1 cellular context compared by ENCODE assay signal in genomic region chr19:489418-490196, GRCh38.
TF ChIP-seq lines count a peak whose summit lies in the region.

No MANE protein-coding gene starts in this region.

TF ChIP-seq in HepG2, 621 proteins besides CTCF, POLR2A, EP300 and RAD21 (continued from another document and continues in another):
- TF ChIP-seq ZNF292 (CRISPR knock-in tag; IDR thresholded peaks at IDR 0.05; ENCODE audit: borderline replicate concordance, low read depth) = peak; percentile 38; the same call in 1 of the 2 replicates
- TF ChIP-seq ZNF430 (CRISPR knock-in tag; IDR thresholded peaks at IDR 0.05) = 0 out of 2 replicates have a peak, but pooled peaks have one; percentile 23
- 0 out of 2 replicates have a peak, but pooled peaks have one; percentile 14 for TF ChIP-seq ADNP (CRISPR knock-in tag; IDR thresholded peaks at IDR 0.05)
- TF ChIP-seq ZNF547 (CRISPR knock-in tag; IDR thresholded peaks at IDR 0.05) = 0 out of 2 replicates have a peak, but pooled peaks have one; percentile 9
- TF ChIP-seq ZBTB7B (CRISPR knock-in tag; IDR thresholded peaks at IDR 0.05) = 0 out of 2 replicates have a peak, but pooled peaks have one; percentile 19
- 0 out of 2 replicates have a peak, but pooled peaks have one; percentile 27 for TF ChIP-seq NFE2L1 (CRISPR knock-in tag; IDR thresholded peaks at IDR 0.05; ENCODE audit: borderline replicate concordance)
- peak; percentile 29; the same call in 1 of the 2 replicates for TF ChIP-seq KDM5B (CRISPR knock-in tag; IDR thresholded peaks at IDR 0.05; ENCODE audit: borderline replicate concordance)
- TF ChIP-seq AGO2 (optimal IDR thresholded peaks at IDR 0.05; ENCODE audit: low read depth, low read length) = peak; percentile 55
- TF ChIP-seq FOXC1 (CRISPR knock-in tag; IDR thresholded peaks at IDR 0.05; ENCODE audit: borderline replicate concordance) = 0 out of 2 replicates have a peak, but pooled peaks have one; percentile 25
- TF ChIP-seq, protein P1, sequence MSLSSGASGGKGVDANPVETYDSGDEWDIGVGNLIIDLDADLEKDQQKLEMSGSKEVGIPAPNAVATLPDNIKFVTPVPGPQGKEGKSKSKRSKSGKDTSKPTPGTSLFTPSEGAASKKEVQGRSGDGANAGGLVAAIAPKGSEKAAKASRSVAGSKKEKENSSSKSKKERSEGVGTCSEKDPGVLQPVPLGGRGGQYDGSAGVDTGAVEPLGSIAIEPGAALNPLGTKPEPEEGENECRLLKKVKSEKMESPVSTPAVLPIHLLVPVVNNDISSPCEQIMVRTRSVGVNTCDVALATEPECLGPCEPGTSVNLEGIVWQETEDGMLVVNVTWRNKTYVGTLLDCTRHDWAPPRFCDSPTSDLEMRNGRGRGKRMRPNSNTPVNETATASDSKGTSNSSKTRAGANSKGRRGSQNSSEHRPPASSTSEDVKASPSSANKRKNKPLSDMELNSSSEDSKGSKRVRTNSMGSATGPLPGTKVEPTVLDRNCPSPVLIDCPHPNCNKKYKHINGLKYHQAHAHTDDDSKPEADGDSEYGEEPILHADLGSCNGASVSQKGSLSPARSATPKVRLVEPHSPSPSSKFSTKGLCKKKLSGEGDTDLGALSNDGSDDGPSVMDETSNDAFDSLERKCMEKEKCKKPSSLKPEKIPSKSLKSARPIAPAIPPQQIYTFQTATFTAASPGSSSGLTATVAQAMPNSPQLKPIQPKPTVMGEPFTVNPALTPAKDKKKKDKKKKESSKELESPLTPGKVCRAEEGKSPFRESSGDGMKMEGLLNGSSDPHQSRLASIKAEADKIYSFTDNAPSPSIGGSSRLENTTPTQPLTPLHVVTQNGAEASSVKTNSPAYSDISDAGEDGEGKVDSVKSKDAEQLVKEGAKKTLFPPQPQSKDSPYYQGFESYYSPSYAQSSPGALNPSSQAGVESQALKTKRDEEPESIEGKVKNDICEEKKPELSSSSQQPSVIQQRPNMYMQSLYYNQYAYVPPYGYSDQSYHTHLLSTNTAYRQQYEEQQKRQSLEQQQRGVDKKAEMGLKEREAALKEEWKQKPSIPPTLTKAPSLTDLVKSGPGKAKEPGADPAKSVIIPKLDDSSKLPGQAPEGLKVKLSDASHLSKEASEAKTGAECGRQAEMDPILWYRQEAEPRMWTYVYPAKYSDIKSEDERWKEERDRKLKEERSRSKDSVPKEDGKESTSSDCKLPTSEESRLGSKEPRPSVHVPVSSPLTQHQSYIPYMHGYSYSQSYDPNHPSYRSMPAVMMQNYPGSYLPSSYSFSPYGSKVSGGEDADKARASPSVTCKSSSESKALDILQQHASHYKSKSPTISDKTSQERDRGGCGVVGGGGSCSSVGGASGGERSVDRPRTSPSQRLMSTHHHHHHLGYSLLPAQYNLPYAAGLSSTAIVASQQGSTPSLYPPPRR (CRISPR knock-in tag; IDR thresholded peaks at IDR 0.05; ENCODE audit: borderline replicate concordance) = 0 out of 2 replicates have a peak, but pooled peaks have one; percentile 8
- no peak for TF ChIP-seq SALL2 (CRISPR knock-in tag; IDR thresholded peaks at IDR 0.05)
- 0 out of 2 replicates have a peak, but pooled peaks have one; percentile 34 for TF ChIP-seq JUND (CRISPR knock-in tag; IDR thresholded peaks at IDR 0.05)
- no peak for TF ChIP-seq NFAT5 (CRISPR knock-in tag; IDR thresholded peaks at IDR 0.05)
- TF ChIP-seq, protein P2, sequence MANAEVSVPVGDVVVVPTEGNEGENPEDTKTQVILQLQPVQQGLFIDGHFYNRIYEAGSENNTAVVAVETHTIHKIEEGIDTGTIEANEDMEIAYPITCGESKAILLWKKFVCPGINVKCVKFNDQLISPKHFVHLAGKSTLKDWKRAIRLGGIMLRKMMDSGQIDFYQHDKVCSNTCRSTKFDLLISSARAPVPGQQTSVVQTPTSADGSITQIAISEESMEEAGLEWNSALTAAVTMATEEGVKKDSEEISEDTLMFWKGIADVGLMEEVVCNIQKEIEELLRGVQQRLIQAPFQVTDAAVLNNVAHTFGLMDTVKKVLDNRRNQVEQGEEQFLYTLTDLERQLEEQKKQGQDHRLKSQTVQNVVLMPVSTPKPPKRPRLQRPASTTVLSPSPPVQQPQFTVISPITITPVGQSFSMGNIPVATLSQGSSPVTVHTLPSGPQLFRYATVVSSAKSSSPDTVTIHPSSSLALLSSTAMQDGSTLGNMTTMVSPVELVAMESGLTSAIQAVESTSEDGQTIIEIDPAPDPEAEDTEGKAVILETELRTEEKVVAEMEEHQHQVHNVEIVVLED (CRISPR knock-in tag; IDR thresholded peaks at IDR 0.05; ENCODE audit: borderline replicate concordance) = no peak
- TF ChIP-seq, protein P3, sequence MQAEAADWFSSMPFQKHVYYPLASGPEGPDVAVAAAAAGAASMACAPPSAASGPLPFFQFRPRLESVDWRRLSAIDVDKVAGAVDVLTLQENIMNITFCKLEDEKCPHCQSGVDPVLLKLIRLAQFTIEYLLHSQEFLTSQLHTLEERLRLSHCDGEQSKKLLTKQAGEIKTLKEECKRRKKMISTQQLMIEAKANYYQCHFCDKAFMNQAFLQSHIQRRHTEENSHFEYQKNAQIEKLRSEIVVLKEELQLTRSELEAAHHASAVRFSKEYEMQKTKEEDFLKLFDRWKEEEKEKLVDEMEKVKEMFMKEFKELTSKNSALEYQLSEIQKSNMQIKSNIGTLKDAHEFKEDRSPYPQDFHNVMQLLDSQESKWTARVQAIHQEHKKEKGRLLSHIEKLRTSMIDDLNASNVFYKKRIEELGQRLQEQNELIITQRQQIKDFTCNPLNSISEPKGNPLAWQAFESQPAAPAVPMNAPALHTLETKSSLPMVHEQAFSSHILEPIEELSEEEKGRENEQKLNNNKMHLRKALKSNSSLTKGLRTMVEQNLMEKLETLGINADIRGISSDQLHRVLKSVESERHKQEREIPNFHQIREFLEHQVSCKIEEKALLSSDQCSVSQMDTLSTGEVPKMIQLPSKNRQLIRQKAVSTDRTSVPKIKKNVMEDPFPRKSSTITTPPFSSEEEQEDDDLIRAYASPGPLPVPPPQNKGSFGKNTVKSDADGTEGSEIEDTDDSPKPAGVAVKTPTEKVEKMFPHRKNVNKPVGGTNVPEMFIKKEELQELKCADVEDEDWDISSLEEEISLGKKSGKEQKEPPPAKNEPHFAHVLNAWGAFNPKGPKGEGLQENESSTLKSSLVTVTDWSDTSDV (CRISPR knock-in tag; IDR thresholded peaks at IDR 0.05) = 0 out of 2 replicates have a peak, but pooled peaks have one; percentile 18
- peak; percentile 35 for TF ChIP-seq RBM39 (IDR thresholded peaks at IDR 0.05; ENCODE audit: low read depth, low read length, poor library complexity, severe bottlenecking)
- TF ChIP-seq ZNF543 (CRISPR knock-in tag; IDR thresholded peaks at IDR 0.05) = 0 out of 2 replicates have a peak, but pooled peaks have one; percentile 31
- no peak for TF ChIP-seq PREB (CRISPR knock-in tag; IDR thresholded peaks at IDR 0.05)
- TF ChIP-seq ZNF263 (CRISPR knock-in tag; IDR thresholded peaks at IDR 0.05) = peak; percentile 95
- TF ChIP-seq NAIF1 (CRISPR knock-in tag; IDR thresholded peaks at IDR 0.05; ENCODE audit: borderline replicate concordance) = peak; percentile 71; the same call in 1 of the 2 replicates
- no peak for TF ChIP-seq ZNF619 (CRISPR knock-in tag; IDR thresholded peaks at IDR 0.05)
- TF ChIP-seq, protein P4, sequence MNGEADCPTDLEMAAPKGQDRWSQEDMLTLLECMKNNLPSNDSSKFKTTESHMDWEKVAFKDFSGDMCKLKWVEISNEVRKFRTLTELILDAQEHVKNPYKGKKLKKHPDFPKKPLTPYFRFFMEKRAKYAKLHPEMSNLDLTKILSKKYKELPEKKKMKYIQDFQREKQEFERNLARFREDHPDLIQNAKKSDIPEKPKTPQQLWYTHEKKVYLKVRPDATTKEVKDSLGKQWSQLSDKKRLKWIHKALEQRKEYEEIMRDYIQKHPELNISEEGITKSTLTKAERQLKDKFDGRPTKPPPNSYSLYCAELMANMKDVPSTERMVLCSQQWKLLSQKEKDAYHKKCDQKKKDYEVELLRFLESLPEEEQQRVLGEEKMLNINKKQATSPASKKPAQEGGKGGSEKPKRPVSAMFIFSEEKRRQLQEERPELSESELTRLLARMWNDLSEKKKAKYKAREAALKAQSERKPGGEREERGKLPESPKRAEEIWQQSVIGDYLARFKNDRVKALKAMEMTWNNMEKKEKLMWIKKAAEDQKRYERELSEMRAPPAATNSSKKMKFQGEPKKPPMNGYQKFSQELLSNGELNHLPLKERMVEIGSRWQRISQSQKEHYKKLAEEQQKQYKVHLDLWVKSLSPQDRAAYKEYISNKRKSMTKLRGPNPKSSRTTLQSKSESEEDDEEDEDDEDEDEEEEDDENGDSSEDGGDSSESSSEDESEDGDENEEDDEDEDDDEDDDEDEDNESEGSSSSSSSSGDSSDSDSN (CRISPR knock-in tag; IDR thresholded peaks at IDR 0.05) = peak; percentile 76
- peak; percentile 35; the same call in 1 of the 2 replicates for TF ChIP-seq ZFY (CRISPR knock-in tag; IDR thresholded peaks at IDR 0.05)
- TF ChIP-seq, protein P5, sequence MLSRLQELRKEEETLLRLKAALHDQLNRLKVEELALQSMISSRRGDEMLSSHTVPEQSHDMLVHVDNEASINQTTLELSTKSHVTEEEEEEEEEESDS (CRISPR knock-in tag; IDR thresholded peaks at IDR 0.05; ENCODE audit: borderline replicate concordance) = no peak
- TF ChIP-seq ZSCAN29 (CRISPR knock-in tag; conservative IDR thresholded peaks at IDR 0.05) = no peak
- peak; percentile 22; the same call in 1 of the 2 replicates for TF ChIP-seq DMAP1 (CRISPR knock-in tag; IDR thresholded peaks at IDR 0.05)
- TF ChIP-seq ZNF337 (CRISPR knock-in tag; IDR thresholded peaks at IDR 0.05; ENCODE audit: borderline replicate concordance, low read depth) = peak; percentile 42; the same call in 1 of the 2 replicates
- TF ChIP-seq ZNF770 (CRISPR knock-in tag; IDR thresholded peaks at IDR 0.05) = 0 out of 2 replicates have a peak, but pooled peaks have one; percentile 31
- peak; percentile 74; the same call in 1 of the 2 replicates for TF ChIP-seq PHF8 (CRISPR knock-in tag; IDR thresholded peaks at IDR 0.05)
- no peak for TF ChIP-seq RNF219 (CRISPR knock-in tag; IDR thresholded peaks at IDR 0.05)
- no peak; the same call in 1 of the 2 replicates for TF ChIP-seq ZNF761 (CRISPR knock-in tag; conservative IDR thresholded peaks at IDR 0.05)
